1 cellular context compared by ENCODE assay signal in genomic region chr2:12715258-12715865, GRCh38.
TF ChIP-seq lines count a peak whose summit lies in the region.

No MANE protein-coding gene starts in this region.

TF ChIP-seq in WTC11, 78 proteins besides CTCF, POLR2A, EP300 and RAD21 (continued from another document):
- no peak for TF ChIP-seq ZNF532 (CRISPR knock-in tag; IDR thresholded peaks at IDR 0.05; ENCODE audit: borderline replicate concordance)
